In the genomic region with DNA sequence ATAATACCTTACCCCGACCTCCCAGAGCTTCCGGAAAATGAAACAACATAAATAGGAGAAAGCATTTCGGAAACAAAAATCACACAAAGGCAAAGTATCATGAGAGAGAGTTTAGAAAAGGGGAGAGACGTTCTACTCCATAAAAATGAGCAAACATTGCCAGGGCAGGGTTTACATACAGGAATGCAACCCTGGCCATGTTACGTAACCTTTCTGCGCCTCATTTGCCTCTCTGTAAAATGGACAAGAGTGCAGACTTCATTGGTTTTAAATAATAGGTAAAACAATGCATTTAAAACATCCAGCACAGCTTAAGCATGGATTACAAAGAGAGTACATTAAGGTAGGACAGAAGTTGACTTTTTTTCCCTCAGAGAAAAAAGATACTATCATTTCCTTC, we compare ENCODE assay signal across 31 cellular contexts.
"Had no signal": no experiment of that assay in that cellular context is flagged by ENCODE, and none has a peak within 500 bp of the region (broad histone marks: within the 10 kb centered on the region; RNA-seq: fewer than 3 reads in every experiment).

No MANE protein-coding gene starts in this region.

- H3K4me3 Mint-ChIP-seq: activated CD4-positive, alpha-beta memory T cell treated with anti-CD3 and anti-CD28 coated beads, Interleukin-2, amount 10 ng/mL, durations not matched to agents 7 days and 5 days; activated naive CD8-positive, alpha-beta T cell; activated T-cell treated with anti-CD3 and anti-CD28 coated beads, Interleukin-2, amount 50 U/mL, for 72 hours; effector memory CD8-positive, alpha-beta T cell; natural killer cell treated with Interleukin-12 subunit alpha and Interleukin-12 subunit beta and Interleukin-15 and Interleukin-18, amount 100 ng/mL, for 72 hours; stimulated activated memory B cell treated with anti-CD40 and anti-IgM and Interleukin-4, amounts not matched to agents 10 μg/mL and 1 μg/mL and 100 μg/mL, for 72 hours; stimulated activated naive CD8-positive, alpha-beta T cell treated with anti-CD3 and anti-CD28 coated beads, Interleukin-15, amount 100 ng/mL, for 72 hours; T-helper 17 cell had no signal

- H3K27ac ChIP-seq: body of pancreas, colonic mucosa, neutrophil, ovary, upper lobe of right lung, WERI-Rb-1 had no signal

- H3K36me3 Mint-ChIP-seq: activated naive CD8-positive, alpha-beta T cell; natural killer cell treated with Interleukin-12 subunit alpha and Interleukin-12 subunit beta and Interleukin-15 and Interleukin-18, amount 100 ng/mL, for 72 hours; stimulated activated memory B cell treated with anti-CD40 and anti-IgM and Interleukin-4, amounts not matched to agents 10 μg/mL and 1 μg/mL and 100 μg/mL, for 72 hours had no signal

- FAIRE-seq: small intestine had no signal

- H3K9me3 ChIP-seq: body of pancreas, colonic mucosa, heart right ventricle, left ventricle myocardium inferior, mucosa of descending colon, neutrophil, ovary, sigmoid colon, tibial artery, upper lobe of right lung had no signal

- H3K4me3 ChIP-seq: body of pancreas, colonic mucosa, heart right ventricle, left ventricle myocardium inferior, lung, mucosa of descending colon, ovary, sigmoid colon, tibial artery, upper lobe of right lung had no signal

- ATAC-seq: activated CD4-positive, CD25-positive, alpha-beta regulatory T cell treated with anti-CD3 and anti-CD28 coated beads, Interleukin-2, amount 50 U/mL, for 24 hours; activated T-cell treated with anti-CD3 and anti-CD28 coated beads, Interleukin-2, amount 50 U/mL, for 72 hours; body of pancreas; effector memory CD8-positive, alpha-beta T cell; heart right ventricle; mucosa of descending colon; natural killer cell treated with Interleukin-12 subunit alpha and Interleukin-12 subunit beta and Interleukin-15 and Interleukin-18, amount 100 ng/mL, for 72 hours; stimulated activated memory B cell treated with anti-CD40 and anti-IgM and Interleukin-4, amounts not matched to agents 10 μg/mL and 1 μg/mL and 100 μg/mL, for 72 hours; stimulated activated naive CD8-positive, alpha-beta T cell treated with anti-CD3 and anti-CD28 coated beads, Interleukin-15, amount 100 ng/mL, for 72 hours; T-helper 17 cell had no signal

- DNase-seq: activated CD4-positive, alpha-beta memory T cell treated with anti-CD3 and anti-CD28 coated beads, Interleukin-2, amount 10 ng/mL, durations not matched to agents 7 days and 5 days; activated CD4-positive, alpha-beta T cell treated with anti-CD3 and anti-CD28 coated beads for 48 hours; activated naive CD4-positive, alpha-beta T cell treated with Interleukin-2 at 50 U/mL for 16 hours; activated T-cell treated with anti-CD3 and anti-CD28 coated beads, Interleukin-2, amount 50 U/mL, for 72 hours; anterior cingulate cortex; body of pancreas; colonic mucosa; effector memory CD8-positive, alpha-beta T cell; erythroblast; foreskin melanocyte; heart right ventricle; left ventricle myocardium inferior; mucosa of descending colon; ovary; sigmoid colon; small intestine; stimulated activated CD4-positive, alpha-beta T cell treated with anti-CD3 and anti-CD28 coated beads, Interleukin-4, amount 100 ng/mL, for 4 hours; stimulated activated CD8-positive, alpha-beta memory T cell treated with anti-CD3 and anti-CD28 coated beads, Interleukin-4, amount 100 ng/mL, for 48 hours; stimulated activated naive CD8-positive, alpha-beta T cell treated with anti-CD3 and anti-CD28 coated beads, Interleukin-15, amount 100 ng/mL, for 72 hours; T-helper 17 cell; T1000; tibial artery; upper lobe of right lung; WERI-Rb-1 had no signal

- H3K36me3 ChIP-seq: colonic mucosa, heart right ventricle, left ventricle myocardium inferior, neutrophil, ovary, sigmoid colon, tibial artery, upper lobe of right lung, WERI-Rb-1 had no signal

- H3K27me3 ChIP-seq: body of pancreas, colonic mucosa, heart right ventricle, ovary, sigmoid colon, tibial artery, upper lobe of right lung had no signal

- H3K9me3 Mint-ChIP-seq: activated CD4-positive, alpha-beta memory T cell treated with anti-CD3 and anti-CD28 coated beads, Interleukin-2, amount 10 ng/mL, durations not matched to agents 7 days and 5 days; activated T-cell treated with anti-CD3 and anti-CD28 coated beads, Interleukin-2, amount 50 U/mL, for 72 hours; effector memory CD8-positive, alpha-beta T cell; natural killer cell treated with Interleukin-12 subunit alpha and Interleukin-12 subunit beta and Interleukin-15 and Interleukin-18, amount 100 ng/mL, for 72 hours; stimulated activated memory B cell treated with anti-CD40 and anti-IgM and Interleukin-4, amounts not matched to agents 10 μg/mL and 1 μg/mL and 100 μg/mL, for 72 hours; stimulated activated naive CD8-positive, alpha-beta T cell treated with anti-CD3 and anti-CD28 coated beads, Interleukin-15, amount 100 ng/mL, for 72 hours had no signal

- H3K27ac Mint-ChIP-seq: activated CD4-positive, alpha-beta memory T cell treated with anti-CD3 and anti-CD28 coated beads, Interleukin-2, amount 10 ng/mL, durations not matched to agents 7 days and 5 days; activated naive CD8-positive, alpha-beta T cell; activated T-cell treated with anti-CD3 and anti-CD28 coated beads, Interleukin-2, amount 50 U/mL, for 72 hours; effector memory CD8-positive, alpha-beta T cell; natural killer cell treated with Interleukin-12 subunit alpha and Interleukin-12 subunit beta and Interleukin-15 and Interleukin-18, amount 100 ng/mL, for 72 hours; progenitor cell of endocrine pancreas; stimulated activated memory B cell treated with anti-CD40 and anti-IgM and Interleukin-4, amounts not matched to agents 10 μg/mL and 1 μg/mL and 100 μg/mL, for 72 hours; T-helper 17 cell had no signal

- H3K4me1 ChIP-seq: colonic mucosa had no signal
